In genomic region chr15:78131295-78132021, GRCh38 we compare ENCODE assay signal across 8 cellular contexts. TPM values are rescaled to one million over a fixed set of nuclear protein-coding genes. Genes with fewer than 3 reads are reported as not detected.
DNase-seq lines count a peak whose midpoint lies in the region; FAIRE-seq and TF ChIP-seq lines count a peak whose summit lies in the region.

Gene CIB2, minus strand, starts transcription at chr15:78131445. Its CDS starts 230 bp downstream, at chr15:78131215.

- H3K27ac ChIP-seq in astrocyte (ENCODE audit: low read depth, low read length), result peak within 1 kb of the TSS; percentile 23

- peaks cover 2% of the 10 kb centered on the region for H3K36me3 Mint-ChIP-seq in astrocyte (ENCODE audit: low read depth, unreplicated experiment)

- H3K4me2 ChIP-seq in astrocyte (ENCODE audit: low read length), result peak within 1 kb of the TSS; percentile 89

- H3K27ac Mint-ChIP-seq in astrocyte (ENCODE audit: unreplicated experiment), result peak within 1 kb of the TSS; percentile 81

- H3K9me3 Mint-ChIP-seq in astrocyte (ENCODE audit: unreplicated experiment), result no peaks in the 10 kb centered on the region

- no peaks in the 10 kb centered on the region for H3K36me3 ChIP-seq in astrocyte (ENCODE audit: insufficient read depth, low read length)

- peak within 1 kb of the TSS; percentile 62 for H3K4me3 ChIP-seq in astrocyte (ENCODE audit: insufficient read depth, low read depth, low read length)
- peak within 1 kb of the TSS; percentile 71 for H3K4me3 ChIP-seq in retinal pigment epithelial cell (ENCODE audit: low read length)

- peaks cover 6% of the 10 kb centered on the region for H3K4me1 Mint-ChIP-seq in astrocyte (ENCODE audit: low read depth, unreplicated experiment)

- TF ChIP-seq CTCF in astrocyte (IDR thresholded peaks at IDR 0.05; ENCODE audit: insufficient read depth, low read depth, low read length), result no peak
- peak; percentile 42 for TF ChIP-seq CTCF in retinal pigment epithelial cell (conservative IDR thresholded peaks at IDR 0.05; ENCODE audit: low read depth, low read length)

- H3K9ac ChIP-seq in astrocyte (ENCODE audit: low read length), result peak within 1 kb of the TSS; percentile 84

- H4K20me1 ChIP-seq in astrocyte (ENCODE audit: insufficient read depth, low read length), result no peaks in the 10 kb centered on the region

- H3K4me1 ChIP-seq in astrocyte (ENCODE audit: insufficient read depth, low read length), result peaks cover 5% of the 10 kb centered on the region

- H3K27me3 ChIP-seq in astrocyte (ENCODE audit: insufficient read depth, low read length), result no peaks in the 10 kb centered on the region

- peak within 1 kb of the TSS; percentile 81 for H2AFZ ChIP-seq in astrocyte (ENCODE audit: low read depth, low read length)

- DNase-seq in GM04504 (ENCODE audit: low read depth) (peak; percentile 38), HCEC 1CT (peak; percentile 53), NCI-H1048 (lab: John Stamatoyannopoulos, UW) (peak; percentile 33), T-helper 9 cell (peak; percentile 68), astrocyte (ENCODE audit: low read depth) (peak; percentile 26), hippocampal formation (lab: John Stamatoyannopoulos, UW) (peak; percentile 14 to 34), retinal pigment epithelial cell (ENCODE audit: low read depth) (no peak), GF-D8 (lab: John Stamatoyannopoulos, UW) (no peak)

- peaks cover 6% of the 10 kb centered on the region for H3K27me3 Mint-ChIP-seq in astrocyte (ENCODE audit: low read depth, unreplicated experiment)

- no peaks in the 10 kb centered on the region for H3K79me2 ChIP-seq in astrocyte (ENCODE audit: insufficient read depth, low read length)

- no peak for FAIRE-seq in astrocyte (lab: Jason Lieb, UNC)

- H3K9me3 ChIP-seq in astrocyte (ENCODE audit: insufficient read depth, low read depth, low read length), result no peaks in the 10 kb centered on the region

- peak within 1 kb of the TSS; percentile 86 for H3K4me3 Mint-ChIP-seq in astrocyte (ENCODE audit: unreplicated experiment)

RNA-seq across cellular contexts. Expression of gene CIB2, which starts in this region (rescaled TPM):
- 6.5 and 7.4 TPM in 2 replicates for total RNA-seq in astrocyte

Comparison
In these comparisons a context has a peak if more than half of its experiments do, and no peak if none do; other contexts are left out.
1. DNase-seq: peak in GM04504 (single experiment), HCEC 1CT (single experiment), NCI-H1048 (single experiment), T-helper 9 cell (single experiment), astrocyte (single experiment) and hippocampal formation (2 of 2); none in retinal pigment epithelial cell (single experiment) and GF-D8 (single experiment).